Comparison of ENCODE assay signal across 22 cellular contexts in the genomic region with DNA sequence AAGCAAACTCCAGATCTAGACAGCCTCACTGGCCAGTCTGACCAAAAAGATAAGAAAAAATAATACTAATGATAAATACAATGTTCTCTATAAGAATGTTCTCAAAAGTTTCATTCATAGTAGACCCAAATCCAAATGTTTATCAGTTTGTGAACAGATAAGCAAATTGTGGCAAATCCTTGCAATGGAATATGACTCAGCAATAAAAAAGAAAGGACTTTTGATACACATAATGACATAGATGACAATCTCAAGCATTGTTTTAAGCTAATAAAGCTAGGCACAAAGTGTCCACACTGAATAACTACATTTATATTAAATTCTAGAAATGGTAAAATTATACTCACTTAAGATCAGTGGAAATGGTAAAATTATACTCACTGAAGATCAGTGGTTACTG.
"Had no signal": no experiment of that assay in that cellular context is flagged by ENCODE, and none has a peak within 500 bp of the region (broad histone marks: within the 10 kb centered on the region; RNA-seq: fewer than 3 reads in every experiment).

No MANE protein-coding gene starts in this region.

- H3K4me3 ChIP-seq: coronary artery, dorsolateral prefrontal cortex, esophagus muscularis mucosa, gastrocnemius medialis, heart right ventricle, left lung, lower lobe of right lung had no signal

- H3K9me3 ChIP-seq: esophagus muscularis mucosa, gastrocnemius medialis, left lung, lower lobe of right lung had no signal

- DNase-seq: dermis blood vessel endothelial cell; dorsolateral prefrontal cortex; effector CD4-positive, alpha-beta T cell; effector memory CD4-positive, alpha-beta T cell; foreskin keratinocyte; gastrocnemius medialis; glutamatergic neuron; head of caudate nucleus; heart right ventricle; hippocampal formation; left cardiac atrium; left lung; left ventricle myocardium superior; lower lobe of right lung; mesenchymal stem cell; midbrain; naive thymus-derived CD4-positive, alpha-beta T cell had no signal

- H3K27me3 ChIP-seq: dorsolateral prefrontal cortex, esophagus muscularis mucosa, foreskin keratinocyte, gastrocnemius medialis, heart right ventricle, left lung had no signal

- ATAC-seq: foreskin keratinocyte; gastrocnemius medialis; heart right ventricle; left cardiac atrium; left lung; left ventricle myocardium superior; lower lobe of right lung; naive thymus-derived CD4-positive, alpha-beta T cell had no signal

- H3K27ac ChIP-seq: coronary artery, dorsolateral prefrontal cortex, esophagus muscularis mucosa, foreskin keratinocyte, gastrocnemius medialis, heart right ventricle, left lung, lower lobe of right lung had no signal

- H3K36me3 ChIP-seq: esophagus muscularis mucosa, gastrocnemius medialis, heart right ventricle, left lung, lower lobe of right lung had no signal

- H3K4me1 ChIP-seq: esophagus muscularis mucosa, foreskin keratinocyte, gastrocnemius medialis, heart right ventricle, left lung, lower lobe of right lung had no signal

- FAIRE-seq: colon, endothelial cell of umbilical vein, keratinocyte had no signal
